19 cellular contexts compared by ENCODE assay signal in the genomic region with DNA sequence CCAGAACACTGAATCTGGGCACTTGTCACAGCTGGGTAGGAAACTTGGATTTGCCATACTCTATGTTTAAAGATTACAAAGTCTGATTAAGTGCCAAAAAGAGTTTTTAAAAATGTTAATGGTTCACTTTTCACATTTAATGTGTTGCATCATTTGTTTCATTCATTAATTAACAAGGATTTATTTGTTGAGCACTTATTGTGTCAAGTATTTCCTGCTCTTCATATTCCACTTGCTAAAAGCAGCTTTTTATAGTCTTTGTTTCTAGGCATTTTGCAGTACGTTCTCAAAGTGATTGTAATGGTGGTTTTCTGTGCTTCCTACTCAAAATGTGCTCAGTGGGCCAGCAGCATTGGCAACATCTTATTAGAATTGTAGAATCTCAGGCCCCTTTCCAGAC.
"Had no signal": no experiment of that assay in that cellular context is flagged by ENCODE, and none has a peak within 500 bp of the region (broad histone marks: within the 10 kb centered on the region; RNA-seq: fewer than 3 reads in every experiment).

No MANE protein-coding gene starts in this region.

- ATAC-seq: natural killer cell treated with Interleukin-12 subunit alpha and Interleukin-12 subunit beta and Interleukin-15 and Interleukin-18, amount 100 ng/mL, for 72 hours had no signal

- H3K36me3 ChIP-seq: vagina had no signal

- DNase-seq: activated CD4-positive, alpha-beta T cell treated with anti-CD3 and anti-CD28 coated beads for 48 hours; activated CD8-positive, alpha-beta memory T cell treated with anti-CD3 and anti-CD28 coated beads for 24 hours; activated naive CD4-positive, alpha-beta T cell treated with anti-CD3 and anti-CD28 coated beads, Interleukin-2, amount 10 ng/mL, durations not matched to agents 7 days and 5 days; activated T-cell treated with anti-CD3 and anti-CD28 coated beads for 4 hours; cortex of kidney; effector CD8-positive, alpha-beta T cell; foreskin melanocyte; kidney glomerular epithelial cell; mesenchymal stem cell; T1000; tibial artery had no signal

- H3K27me3 ChIP-seq: tibial artery, vagina had no signal

- H3K27me3 Mint-ChIP-seq: activated naive CD4-positive, alpha-beta T cell treated with anti-CD3 and anti-CD28 coated beads, Interleukin-2, amount 10 ng/mL, durations not matched to agents 7 days and 5 days; brain; central memory CD8-positive, alpha-beta T cell; natural killer cell treated with Interleukin-12 subunit alpha and Interleukin-12 subunit beta and Interleukin-15 and Interleukin-18, amount 100 ng/mL, for 72 hours; T-cell had no signal

- H3K27ac Mint-ChIP-seq: activated naive CD4-positive, alpha-beta T cell treated with anti-CD3 and anti-CD28 coated beads, Interleukin-2, amount 10 ng/mL, durations not matched to agents 7 days and 5 days; activated T-helper 2 cell treated with anti-CD3 and anti-CD28 coated beads, Interferon-gamma antibody, Interleukin-2, Interleukin-4, amounts not matched to agents 10 μg/mL and 5 μg/mL and 100 μg/mL, durations not matched to agents 14 hours and 24 hours and 36 hours; brain had no signal

- H3K9me3 ChIP-seq: tibial artery, vagina had no signal

- H3K36me3 Mint-ChIP-seq: natural killer cell treated with Interleukin-12 subunit alpha and Interleukin-12 subunit beta and Interleukin-15 and Interleukin-18, amount 100 ng/mL, for 72 hours had no signal

- H3K9me3 Mint-ChIP-seq: central memory CD8-positive, alpha-beta T cell; natural killer cell treated with Interleukin-12 subunit alpha and Interleukin-12 subunit beta and Interleukin-15 and Interleukin-18, amount 100 ng/mL, for 72 hours; T-cell had no signal

- H3K4me3 ChIP-seq: skin epidermis, tibial artery, vagina had no signal

- H3K4me1 ChIP-seq: tibial artery, vagina had no signal

- H3K27ac ChIP-seq: skin epidermis, tibial artery, vagina, VCaP had no signal

- H3K4me3 Mint-ChIP-seq: activated naive CD4-positive, alpha-beta T cell treated with anti-CD3 and anti-CD28 coated beads, Interleukin-2, amount 10 ng/mL, durations not matched to agents 7 days and 5 days; brain; central memory CD8-positive, alpha-beta T cell; natural killer cell treated with Interleukin-12 subunit alpha and Interleukin-12 subunit beta and Interleukin-15 and Interleukin-18, amount 100 ng/mL, for 72 hours; T-cell had no signal
